1 cellular context compared by ENCODE assay signal in the genomic region with DNA sequence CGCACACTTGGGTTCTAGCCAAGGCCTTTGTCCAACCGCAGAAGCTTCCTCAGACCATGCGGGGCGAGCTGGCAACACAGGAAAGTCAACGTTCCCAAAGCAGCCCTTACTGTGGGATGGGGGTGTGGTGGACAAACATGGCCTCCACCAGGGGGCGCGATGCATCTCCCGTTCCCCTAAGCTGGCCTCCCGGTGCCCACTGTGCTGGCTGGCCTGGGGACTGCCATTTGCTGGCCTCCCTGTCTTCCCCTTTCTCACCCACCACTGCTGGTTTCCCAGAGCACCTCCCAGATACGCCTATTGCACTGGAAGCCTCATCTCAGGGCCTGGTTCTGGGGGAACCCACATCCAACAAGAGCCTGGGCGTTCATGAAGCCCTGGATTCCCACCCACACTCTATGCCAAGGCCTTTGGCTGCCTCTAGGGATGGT.
TF ChIP-seq lines count a peak whose summit lies in the region.

No MANE protein-coding gene starts in this region.

TF ChIP-seq in WTC11, 78 proteins besides CTCF, POLR2A, EP300 and RAD21 (continued from another document):
- no peak for TF ChIP-seq ZNF425 (CRISPR knock-in tag; conservative IDR thresholded peaks at IDR 0.05)
- TF ChIP-seq, protein P1, sequence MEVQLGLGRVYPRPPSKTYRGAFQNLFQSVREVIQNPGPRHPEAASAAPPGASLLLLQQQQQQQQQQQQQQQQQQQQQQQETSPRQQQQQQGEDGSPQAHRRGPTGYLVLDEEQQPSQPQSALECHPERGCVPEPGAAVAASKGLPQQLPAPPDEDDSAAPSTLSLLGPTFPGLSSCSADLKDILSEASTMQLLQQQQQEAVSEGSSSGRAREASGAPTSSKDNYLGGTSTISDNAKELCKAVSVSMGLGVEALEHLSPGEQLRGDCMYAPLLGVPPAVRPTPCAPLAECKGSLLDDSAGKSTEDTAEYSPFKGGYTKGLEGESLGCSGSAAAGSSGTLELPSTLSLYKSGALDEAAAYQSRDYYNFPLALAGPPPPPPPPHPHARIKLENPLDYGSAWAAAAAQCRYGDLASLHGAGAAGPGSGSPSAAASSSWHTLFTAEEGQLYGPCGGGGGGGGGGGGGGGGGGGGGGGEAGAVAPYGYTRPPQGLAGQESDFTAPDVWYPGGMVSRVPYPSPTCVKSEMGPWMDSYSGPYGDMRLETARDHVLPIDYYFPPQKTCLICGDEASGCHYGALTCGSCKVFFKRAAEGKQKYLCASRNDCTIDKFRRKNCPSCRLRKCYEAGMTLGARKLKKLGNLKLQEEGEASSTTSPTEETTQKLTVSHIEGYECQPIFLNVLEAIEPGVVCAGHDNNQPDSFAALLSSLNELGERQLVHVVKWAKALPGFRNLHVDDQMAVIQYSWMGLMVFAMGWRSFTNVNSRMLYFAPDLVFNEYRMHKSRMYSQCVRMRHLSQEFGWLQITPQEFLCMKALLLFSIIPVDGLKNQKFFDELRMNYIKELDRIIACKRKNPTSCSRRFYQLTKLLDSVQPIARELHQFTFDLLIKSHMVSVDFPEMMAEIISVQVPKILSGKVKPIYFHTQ (CRISPR knock-in tag; IDR thresholded peaks at IDR 0.05) = no peak
- no peak for TF ChIP-seq ZNF532 (CRISPR knock-in tag; IDR thresholded peaks at IDR 0.05; ENCODE audit: borderline replicate concordance)
- TF ChIP-seq MYBL2 (CRISPR knock-in tag; IDR thresholded peaks at IDR 0.05) = 0 out of 2 replicates have a peak, but pooled peaks have one; percentile 22
- TF ChIP-seq, protein P2, sequence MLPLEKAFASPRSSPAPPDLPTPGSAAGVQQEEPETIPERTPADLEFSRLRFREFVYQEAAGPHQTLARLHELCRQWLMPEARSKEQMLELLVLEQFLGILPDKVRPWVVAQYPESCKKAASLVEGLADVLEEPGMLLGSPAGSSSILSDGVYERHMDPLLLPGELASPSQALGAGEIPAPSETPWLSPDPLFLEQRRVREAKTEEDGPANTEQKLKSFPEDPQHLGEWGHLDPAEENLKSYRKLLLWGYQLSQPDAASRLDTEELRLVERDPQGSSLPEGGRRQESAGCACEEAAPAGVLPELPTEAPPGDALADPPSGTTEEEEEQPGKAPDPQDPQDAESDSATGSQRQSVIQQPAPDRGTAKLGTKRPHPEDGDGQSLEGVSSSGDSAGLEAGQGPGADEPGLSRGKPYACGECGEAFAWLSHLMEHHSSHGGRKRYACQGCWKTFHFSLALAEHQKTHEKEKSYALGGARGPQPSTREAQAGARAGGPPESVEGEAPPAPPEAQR (CRISPR knock-in tag; IDR thresholded peaks at IDR 0.05) = no peak
